ENCODE assay signal across 1 cellular context in genomic region chr1:151340870-151341754, GRCh38.
TF ChIP-seq lines count a peak whose summit lies in the region.

No MANE protein-coding gene starts in this region.

TF ChIP-seq in WTC11, 78 proteins besides CTCF, POLR2A, EP300 and RAD21 (continued from another document):
- no peak for TF ChIP-seq ZSCAN18 (CRISPR knock-in tag; IDR thresholded peaks at IDR 0.05)
